8 cellular contexts compared by ENCODE assay signal in genomic region chr11:19577849-19578619, GRCh38.
DNase-seq lines count a peak whose midpoint lies in the region; ATAC-seq, FAIRE-seq and TF ChIP-seq lines count a peak whose summit lies in the region.

No MANE protein-coding gene starts in this region.

- H3K9me3 ChIP-seq in liver (ENCODE audit: control insufficient read depth in 4 of 4, low read length in 3 of 4): no peaks in the 10 kb centered on the region
- no peaks in the 10 kb centered on the region for H3K9me3 ChIP-seq in HepG2 (ENCODE audit: low read length)
- no peaks in the 10 kb centered on the region for H3K9me3 ChIP-seq in neural progenitor cell (ENCODE audit: low read depth)

- H3K9me3 Mint-ChIP-seq in neural progenitor cell: peaks cover 5% of the 10 kb centered on the region

- H3F3A ChIP-seq in neural progenitor cell (ENCODE audit: low read depth): no peaks in the 10 kb centered on the region

- H3K27me3 ChIP-seq in liver (ENCODE audit: control insufficient read depth in 4 of 4, insufficient read depth in 4 of 4, low read length in 3 of 4): no peaks in the 10 kb centered on the region
- peaks cover 1 to 4% of the 10 kb centered on the region in 2 experiments; a peak in 1 of 5 replicates for H3K27me3 ChIP-seq in HepG2 (ENCODE audit: control insufficient read depth in 1 of 2, insufficient read depth in 2 of 2, low read length in 2 of 2)
- no peaks in the 10 kb centered on the region for H3K27me3 ChIP-seq in neural progenitor cell

- TF ChIP-seq POLR2A in HepG2 (IDR thresholded peaks at IDR 0.05; ENCODE audit: insufficient read depth in 1 of 2, low read depth in 2 of 2, low read length in 2 of 2): no peak

- no peaks in the 10 kb centered on the region for H4K20me1 ChIP-seq in HepG2 (ENCODE audit: insufficient read depth, low read length)
- H4K20me1 ChIP-seq in neural progenitor cell (ENCODE audit: low read depth): no peaks in the 10 kb centered on the region

- peaks cover 8% of the 10 kb centered on the region for H3K27me3 Mint-ChIP-seq in neural progenitor cell (ENCODE audit: insufficient read depth, low read depth)

- POLR2A ChIA-PET in HepG2 (lab: Yijun Ruan, JAX): no interaction called here

- intact Hi-C loops in HepG2 (cut with micrococcal nuclease; ENCODE audit: unreplicated experiment): no loop called here

- peaks cover 25% of the 10 kb centered on the region for H3K4me1 Mint-ChIP-seq in neural progenitor cell

- no peak for TF ChIP-seq RAD21 in liver (IDR thresholded peaks at IDR 0.05)
- no peak for TF ChIP-seq RAD21 in HepG2 (CRISPR knock-in tag; IDR thresholded peaks at IDR 0.05)

- H3K36me3 Mint-ChIP-seq in neural progenitor cell: no peaks in the 10 kb centered on the region

- H3K4me2 ChIP-seq in HepG2 (ENCODE audit: low read depth, low read length) (no peak overlapping the region), neural progenitor cell (no peak overlapping the region)

- no peak for FAIRE-seq in HepG2 (lab: Jason Lieb, UNC)

- TF ChIP-seq CTCF in liver (IDR thresholded peaks at IDR 0.05; ENCODE audit: low read depth, low read length, missing input control): no peak
- no peak for TF ChIP-seq CTCF in HepG2 (CRISPR knock-in tag; IDR thresholded peaks at IDR 0.05)
- no peak for TF ChIP-seq CTCF in neural progenitor cell (IDR thresholded peaks at IDR 0.05)

- WGBS in liver: 65% methylated on average over 12 of the region's 12 CpGs
- 33% methylated on average over 12 of the region's 12 CpGs for WGBS in HepG2 (ENCODE audit: low lambda C conversion rate)

- DNase-seq in HepG2 (ENCODE audit: low spot score): no peak
- DNase-seq in fibroblast of the conjunctiva (ENCODE audit: low read depth): peak; percentile 57
- DNase-seq in neural progenitor cell (ENCODE audit: low spot score): no peak
- no peak for DNase-seq in activated CD4-positive, CD25-positive, alpha-beta regulatory T cell (lab: John Stamatoyannopoulos, UW)

- CTCF ChIA-PET in HepG2 (lab: Yijun Ruan, JAX; ENCODE audit: low intra/inter-chr PET ratio, low total read pairs): no interaction called here

- H2AFZ ChIP-seq in HepG2 (ENCODE audit: low read length) (no peak overlapping the region), neural progenitor cell (replicated peaks) (peak overlapping the region; percentile 55)

- no peak overlapping the region for H3K4me3 Mint-ChIP-seq in neural progenitor cell

- H3K36me3 ChIP-seq in liver (ENCODE audit: control insufficient read depth in 4 of 4, insufficient read depth in 3 of 4, low read depth in 1 of 4, low read length in 3 of 4): no peaks in the 10 kb centered on the region
- no peaks in the 10 kb centered on the region for H3K36me3 ChIP-seq in HepG2 (replicated peaks in 1 of 2; ENCODE audit: control insufficient read depth in 1 of 2, insufficient read depth in 2 of 2, low read length in 2 of 2)
- H3K36me3 ChIP-seq in neural progenitor cell: no peaks in the 10 kb centered on the region

- no TSS peak for BruUV-seq in HepG2 (replicated peaks; lab: Mats Ljungman, UMichigan)

- H3K27ac ChIP-seq in liver (ENCODE audit: low read depth in 1 of 2, low read length in 2 of 2): peak overlapping the region; percentile 52 to 54
- no peak overlapping the region for H3K27ac ChIP-seq in HepG2 (ENCODE audit: extremely low read length, insufficient read depth, low read length)
- H3K27ac ChIP-seq in neural progenitor cell: no peak overlapping the region

- peak overlapping the region; percentile 94 for H3K27ac Mint-ChIP-seq in neural progenitor cell

- H3K4me1 ChIP-seq in liver (ENCODE audit: control insufficient read depth in 4 of 4, insufficient read depth in 4 of 4, low read length in 3 of 4) (peaks cover 3 to 5% (median 4%) of the 10 kb centered on the region in 4 donors), HepG2 (ENCODE audit: insufficient read depth, low read length) (no peaks in the 10 kb centered on the region), neural progenitor cell (peaks cover 19% of the 10 kb centered on the region)

- no peaks in the 10 kb centered on the region for H3K79me2 ChIP-seq in HepG2 (ENCODE audit: insufficient read depth, low read length)
- H3K79me2 ChIP-seq in neural progenitor cell (ENCODE audit: low read depth): no peaks in the 10 kb centered on the region

- in situ Hi-C loops in HepG2 (cut with HindIII; ENCODE audit: extremely low pct_ligation_motif_present, low pct_unique_long_range_greater_than_20kb): no loop called here

- TF ChIP-seq EP300 in HepG2 (IDR thresholded peaks at IDR 0.05; ENCODE audit: low read depth in 2 of 2, low read length in 2 of 2) (no peak), HepG2 (CRISPR knock-in tag; IDR thresholded peaks at IDR 0.05; ENCODE audit: borderline replicate concordance) (no peak)

- H3K9ac ChIP-seq in liver (ENCODE audit: low read depth in 1 of 2, low read length in 2 of 2) (no peak overlapping the region), HepG2 (ENCODE audit: insufficient read depth, low read depth, low read length) (no peak overlapping the region), neural progenitor cell (no peak overlapping the region)

- no peak overlapping the region for H3K4me3 ChIP-seq in liver (ENCODE audit: low read depth in 1 of 3, low read length in 3 of 3)
- no peak overlapping the region for H3K4me3 ChIP-seq in HepG2 (replicated peaks in 1 of 3; ENCODE audit: insufficient read depth in 1 of 3, low read depth in 2 of 3, low read length in 3 of 3)
- no peak overlapping the region for H3K4me3 ChIP-seq in neural progenitor cell

- ATAC-seq in HepG2 (no peak), GM18868 (IDR thresholded peaks at IDR 0.05; ENCODE audit: unreplicated experiment) (no peak), HG03097 (IDR thresholded peaks at IDR 0.05; ENCODE audit: low FRiP score, unreplicated experiment) (no peak), GM19328 (IDR thresholded peaks at IDR 0.05; ENCODE audit: unreplicated experiment) (no peak)

TF ChIP-seq in liver, 16 proteins besides CTCF, POLR2A, EP300 and RAD21 (continues in another document):
- peak; percentile 38 for TF ChIP-seq SP1 (IDR thresholded peaks at IDR 0.05)
- TF ChIP-seq EGR1 (IDR thresholded peaks at IDR 0.05; ENCODE audit: low read depth in 2 of 2): no peak
- TF ChIP-seq, protein P1, sequence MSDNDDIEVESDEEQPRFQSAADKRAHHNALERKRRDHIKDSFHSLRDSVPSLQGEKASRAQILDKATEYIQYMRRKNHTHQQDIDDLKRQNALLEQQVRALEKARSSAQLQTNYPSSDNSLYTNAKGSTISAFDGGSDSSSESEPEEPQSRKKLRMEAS (IDR thresholded peaks at IDR 0.05): no peak
- no peak for TF ChIP-seq FOXA1 (IDR thresholded peaks at IDR 0.05)
- no peak for TF ChIP-seq HNF4G (IDR thresholded peaks at IDR 0.05)
- TF ChIP-seq, protein P2, sequence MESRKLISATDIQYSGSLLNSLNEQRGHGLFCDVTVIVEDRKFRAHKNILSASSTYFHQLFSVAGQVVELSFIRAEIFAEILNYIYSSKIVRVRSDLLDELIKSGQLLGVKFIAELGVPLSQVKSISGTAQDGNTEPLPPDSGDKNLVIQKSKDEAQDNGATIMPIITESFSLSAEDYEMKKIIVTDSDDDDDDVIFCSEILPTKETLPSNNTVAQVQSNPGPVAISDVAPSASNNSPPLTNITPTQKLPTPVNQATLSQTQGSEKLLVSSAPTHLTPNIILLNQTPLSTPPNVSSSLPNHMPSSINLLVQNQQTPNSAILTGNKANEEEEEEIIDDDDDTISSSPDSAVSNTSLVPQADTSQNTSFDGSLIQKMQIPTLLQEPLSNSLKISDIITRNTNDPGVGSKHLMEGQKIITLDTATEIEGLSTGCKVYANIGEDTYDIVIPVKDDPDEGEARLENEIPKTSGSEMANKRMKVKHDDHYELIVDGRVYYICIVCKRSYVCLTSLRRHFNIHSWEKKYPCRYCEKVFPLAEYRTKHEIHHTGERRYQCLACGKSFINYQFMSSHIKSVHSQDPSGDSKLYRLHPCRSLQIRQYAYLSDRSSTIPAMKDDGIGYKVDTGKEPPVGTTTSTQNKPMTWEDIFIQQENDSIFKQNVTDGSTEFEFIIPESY (IDR thresholded peaks at IDR 0.05): no peak
- peak in 1 of 2 donors; percentile 40 for TF ChIP-seq JUND (IDR thresholded peaks at IDR 0.05)
- TF ChIP-seq TAF1 (conservative IDR thresholded peaks at IDR 0.05): no peak
- no peak for TF ChIP-seq GABPA (IDR thresholded peaks at IDR 0.05 in 1 of 2, conservative IDR thresholded peaks at IDR 0.05 in 1 of 2)
- TF ChIP-seq RXRA (IDR thresholded peaks at IDR 0.05): peak; percentile 55 to 77
- TF ChIP-seq FOXA2 (IDR thresholded peaks at IDR 0.05): no peak
- peak; percentile 70 for TF ChIP-seq NR2F2 (IDR thresholded peaks at IDR 0.05)
- no peak for TF ChIP-seq YY1 (IDR thresholded peaks at IDR 0.05)

TF ChIP-seq in HepG2, 621 proteins besides CTCF, POLR2A, EP300 and RAD21:
- TF ChIP-seq STAT6 (CRISPR knock-in tag; IDR thresholded peaks at IDR 0.05; ENCODE audit: borderline replicate concordance): no peak
TF ChIP-seq in HepG2: peak in this region for 0.

Comparison
In these comparisons a context has a peak if more than half of its experiments do, and no peak if none do; other contexts are left out.
1. H3K27ac ChIP-seq: peak in liver (2 of 2); none in HepG2 (single experiment) and neural progenitor cell (single experiment).